In genomic region chr6:13538084-13538483, GRCh38 we compare ENCODE assay signal across 9 cellular contexts. TPM values are rescaled to one million over a fixed set of nuclear protein-coding genes. Genes with fewer than 3 reads are reported as not detected.
DNase-seq lines count a peak whose midpoint lies in the region; ATAC-seq and TF ChIP-seq lines count a peak whose summit lies in the region.
"Had no signal": no experiment of that assay in that cellular context is flagged by ENCODE, and none has a peak within 500 bp of the region (broad histone marks: within the 10 kb centered on the region; RNA-seq: fewer than 3 reads in every experiment).

No MANE protein-coding gene starts in this region.

- no peaks in the 10 kb centered on the region for H3K27me3 Mint-ChIP-seq in activated T-cell treated with anti-CD3 and anti-CD28 coated beads, Interleukin-2, amount 50 U/mL, for 24 hours

- no peak for ATAC-seq in HG03196 (IDR thresholded peaks at IDR 0.05; ENCODE audit: unreplicated experiment)

- TF ChIP-seq CTCF in GM10266 (IDR thresholded peaks at IDR 0.05; ENCODE audit: control insufficient read depth, insufficient read depth, low read depth, missing control alignments): peak; percentile 28
- TF ChIP-seq CTCF in choroid plexus epithelial cell (conservative IDR thresholded peaks at IDR 0.05; ENCODE audit: low read depth, low read length): peak; percentile 64

- DNase-seq in GM10266 (ENCODE audit: extremely low spot score) (peak; percentile 71), NAMALWA (ENCODE audit: low spot score) (peak; percentile 76), choroid plexus epithelial cell (ENCODE audit: low read depth) (peak; percentile 85), lung microvascular endothelial cell (ENCODE audit: low read depth in 2 of 2) (peak; percentile 79), retina (no peak), foreskin melanocyte (no peak)
- no peak for DNase-seq in activated T-cell treated with anti-CD3 and anti-CD28 coated beads, Interleukin-2, amount 50 U/mL, for 24 hours

- no peaks in the 10 kb centered on the region for H3K9me3 Mint-ChIP-seq in activated T-cell treated with anti-CD3 and anti-CD28 coated beads, Interleukin-2, amount 50 U/mL, for 24 hours

- H3K4me1 Mint-ChIP-seq in activated T-cell treated with anti-CD3 and anti-CD28 coated beads, Interleukin-2, amount 50 U/mL, for 24 hours (ENCODE audit: low read depth): peaks cover 3% of the 10 kb centered on the region

- no peak overlapping the region for H3K4me3 ChIP-seq in choroid plexus epithelial cell (ENCODE audit: low read depth, low read length)
- H3K4me3 ChIP-seq: SJSA1 had no signal

- H3K27ac Mint-ChIP-seq in activated T-cell treated with anti-CD3 and anti-CD28 coated beads, Interleukin-2, amount 50 U/mL, for 24 hours: no peak overlapping the region

- no peak overlapping the region for H3K4me3 Mint-ChIP-seq in activated T-cell treated with anti-CD3 and anti-CD28 coated beads, Interleukin-2, amount 50 U/mL, for 24 hours

- no peaks in the 10 kb centered on the region for H3K36me3 Mint-ChIP-seq in activated T-cell treated with anti-CD3 and anti-CD28 coated beads, Interleukin-2, amount 50 U/mL, for 24 hours (ENCODE audit: low read depth)

RNA-seq across cellular contexts. Expression of gene SIRT5, which starts 36.3 kb away (rescaled TPM):
- total RNA-seq in lung microvascular endothelial cell: 6.8 and 7.1 TPM in 2 replicates

RNA-seq across cellular contexts. Expression of gene GFOD1, which starts 50.7 kb away (rescaled TPM):
- total RNA-seq in lung microvascular endothelial cell: 14.1 and 14.6 TPM in 2 replicates

Comparison
In these comparisons a context has a peak if more than half of its experiments do, and no peak if none do; other contexts are left out.
1. DNase-seq: peak in GM10266 (single experiment), NAMALWA (single experiment), choroid plexus epithelial cell (single experiment) and lung microvascular endothelial cell (2 of 2); none in retina (single experiment), activated T-cell treated with anti-CD3 and anti-CD28 coated beads, Interleukin-2, amount 50 U/mL, for 24 hours (single experiment) and foreskin melanocyte (single experiment).